17 cellular contexts compared by ENCODE assay signal in genomic region chr5:96530901-96531300, GRCh38.
A peak's percentile ranks its signal among the peaks of the same experiment; 100 is the strongest.
DNase-seq lines count a peak whose midpoint lies in the region; ATAC-seq, FAIRE-seq and TF ChIP-seq lines count a peak whose summit lies in the region.
"Had no signal": no experiment of that assay in that cellular context is flagged by ENCODE, and none has a peak within 500 bp of the region (broad histone marks: within the 10 kb centered on the region; RNA-seq: fewer than 3 reads in every experiment).

No MANE protein-coding gene starts in this region.

- no peaks in the 10 kb centered on the region for H3K9me3 ChIP-seq in A673 (ENCODE audit: low read depth, low read length, poor library complexity, severe bottlenecking)

- no peak for TF ChIP-seq POLR2A in H54 (IDR thresholded peaks at IDR 0.05; ENCODE audit: low read depth, low read length)

- no peak overlapping the region for H3K4me3 ChIP-seq in A673 (ENCODE audit: low read depth, low read length, poor library complexity, severe bottlenecking)
- H3K4me3 ChIP-seq: GM23248 had no signal

- POLR2A ChIA-PET in A673 (lab: Charles Lee; ENCODE audit: low non-redundant PET) = no interaction called here

- H3K36me3 ChIP-seq in A673 (ENCODE audit: insufficient read depth, low read length, poor library complexity, severe bottlenecking) = no peaks in the 10 kb centered on the region

- no peaks in the 10 kb centered on the region for H3K27me3 ChIP-seq in A673 (replicated peaks; ENCODE audit: insufficient read depth, low read depth, low read length, poor library complexity)

- no peak for TF ChIP-seq CTCF in A673 (conservative IDR thresholded peaks at IDR 0.05; ENCODE audit: low read depth, low read length)

- H3K27ac ChIP-seq in A673 (ENCODE audit: low read depth, low read length, poor library complexity, severe bottlenecking) = no peak overlapping the region
- H3K27ac ChIP-seq: GM23248 had no signal

- H3K4me1 ChIP-seq in A673 (ENCODE audit: insufficient read depth, low read length, poor library complexity, severe bottlenecking) = peaks cover 22% of the 10 kb centered on the region

- DNase-seq in A673 (ENCODE audit: low spot score) (peak; percentile 25), H54 (ENCODE audit: insufficient read length, low spot score) (no peak), RPMI7951 (ENCODE audit: low read depth) (peak; percentile 14), iris pigment epithelial cell (ENCODE audit: low read depth) (peak; percentile 42), Right ventricle myocardium superior (no peak), NCI-H2171 (lab: John Stamatoyannopoulos, UW) (no peak), A172 (ENCODE audit: low spot score) (no peak)
- DNase-seq: 8988T; C1 segment of cervical spinal cord; CD4-positive, alpha-beta T cell; DND-41; GF-D8; GM23248; H7 had no signal

- FAIRE-seq in H54 (lab: Jason Lieb, UNC) = peak; percentile 15
- FAIRE-seq: HepG2, HTR-8/SVneo had no signal

- ATAC-seq in GM21367 (IDR thresholded peaks at IDR 0.05; ENCODE audit: unreplicated experiment) (no peak), Right ventricle myocardium superior (ENCODE audit: poor library complexity) (no peak)
- ATAC-seq: HepG2 had no signal

- BruUV-seq in A673 (replicated peaks; lab: Mats Ljungman, UMichigan) = no TSS peak

- intact Hi-C loops in A673 (cut with micrococcal nuclease; ENCODE audit: unreplicated experiment) (no loop called here), Right ventricle myocardium superior (cut with DNase I) (no loop called here)

- CTCF ChIA-PET in A673 (lab: Charles Lee) = no interaction called here

Comparison
In these comparisons a context has a peak if more than half of its experiments do, and no peak if none do; other contexts are left out.
1. DNase-seq: peak in A673 (single experiment), RPMI7951 (single experiment) and iris pigment epithelial cell (single experiment); none in H54 (single experiment), Right ventricle myocardium superior (single experiment), NCI-H2171 (single experiment) and A172 (single experiment).